In genomic region chr16:29729116-29729521, GRCh38 we compare ENCODE assay signal across 8 cellular contexts. TPM values are rescaled to one million over a fixed set of nuclear protein-coding genes. Genes with fewer than 3 reads are reported as not detected.
DNase-seq lines count a peak whose midpoint lies in the region; ATAC-seq lines count a peak whose summit lies in the region.

No MANE protein-coding gene starts in this region.

- intact Hi-C loops in Right ventricle myocardium superior (cut with DNase I), result no loop called here
- intact Hi-C loops in cardiac septum (cut with DNase I), result no loop called here

- DNase-seq in Right ventricle myocardium superior (no peak), cardiac septum (ENCODE audit: low spot score) (no peak), NCI-H446 (lab: John Stamatoyannopoulos, UW) (peak; percentile 26 to 62), cerebellum (ENCODE audit: low spot score) (peak; percentile 66), midbrain (lab: John Stamatoyannopoulos, UW) (peak; percentile 1), occipital lobe (lab: John Stamatoyannopoulos, UW) (no peak), NCI-H2029 (lab: John Stamatoyannopoulos, UW) (no peak)

- peak; percentile 77 for ATAC-seq in Right ventricle myocardium superior (ENCODE audit: poor library complexity)
- ATAC-seq in GM18873 (IDR thresholded peaks at IDR 0.05; ENCODE audit: low FRiP score, unreplicated experiment), result no peak

RNA-seq across cellular contexts. Expression of gene C16orf54, which starts 16.7 kb away (rescaled TPM):
- 0.65 TPM for total RNA-seq in Right ventricle myocardium superior
- total RNA-seq in cardiac septum, result 0.94 TPM
- total RNA-seq in cerebellum, result 0.27 TPM
- 0.31 TPM for total RNA-seq in occipital lobe

RNA-seq across cellular contexts. Expression of gene ZG16, which starts 48.9 kb away (rescaled TPM):
- total RNA-seq in Right ventricle myocardium superior (not detected), cardiac septum (not detected), cerebellum (0.09 TPM), occipital lobe (not detected)

RNA-seq across cellular contexts. Expression of gene QPRT, which starts 50.1 kb away (rescaled TPM):
- total RNA-seq in Right ventricle myocardium superior (31.8 TPM), cardiac septum (6.7 TPM), cerebellum (7.6 TPM), occipital lobe (4.4 TPM)

Comparison
In these comparisons a context has a peak if more than half of its experiments do, and no peak if none do; other contexts are left out.
1. DNase-seq: peak in NCI-H446 (2 of 2), cerebellum (single experiment) and midbrain (single experiment); none in Right ventricle myocardium superior (single experiment), cardiac septum (single experiment), occipital lobe (single experiment) and NCI-H2029 (single experiment).